17 cellular contexts compared by ENCODE assay signal in genomic region chr5:134142806-134143205, GRCh38. TPM values are rescaled to one million over a fixed set of nuclear protein-coding genes. Genes with fewer than 3 reads are reported as not detected.
DNase-seq lines count a peak whose midpoint lies in the region; ATAC-seq and TF ChIP-seq lines count a peak whose summit lies in the region.
"Had no signal": no experiment of that assay in that cellular context is flagged by ENCODE, and none has a peak within 500 bp of the region (broad histone marks: within the 10 kb centered on the region; RNA-seq: fewer than 3 reads in every experiment).

No MANE protein-coding gene starts in this region.

- H3K27ac Mint-ChIP-seq in activated T-cell treated with anti-CD3 and anti-CD28 coated beads, Interleukin-2, amount 50 U/mL, for 72 hours: peak overlapping the region; percentile 12
- H3K27ac Mint-ChIP-seq in endodermal cell: no peak overlapping the region

- no peaks in the 10 kb centered on the region for H3K9me3 ChIP-seq in Peyer's patch
- no peaks in the 10 kb centered on the region for H3K9me3 ChIP-seq in endodermal cell (ENCODE audit: control insufficient read depth, low read length)
- no peaks in the 10 kb centered on the region for H3K9me3 ChIP-seq in sigmoid colon
- no peaks in the 10 kb centered on the region for H3K9me3 ChIP-seq in A673 (ENCODE audit: low read depth, low read length, poor library complexity, severe bottlenecking)
- H3K9me3 ChIP-seq: gastroesophageal sphincter, HAP-1 had no signal

- H3K36me3 ChIP-seq in Peyer's patch (peaks cover 0 to 74% (median 0%) of the 10 kb centered on the region in 3 donors), endodermal cell (ENCODE audit: control insufficient read depth, insufficient read depth, low read length) (peaks cover 82% of the 10 kb centered on the region), sigmoid colon (peaks cover 6 to 69% (median 21%) of the 10 kb centered on the region in 4 donors), A673 (ENCODE audit: insufficient read depth, low read length, poor library complexity, severe bottlenecking) (peaks cover 32% of the 10 kb centered on the region)

- no peak overlapping the region for H3K4me3 Mint-ChIP-seq in activated T-cell treated with anti-CD3 and anti-CD28 coated beads, Interleukin-2, amount 50 U/mL, for 72 hours
- no peak overlapping the region for H3K4me3 Mint-ChIP-seq in endodermal cell
- H3K4me3 Mint-ChIP-seq: central memory CD8-positive, alpha-beta T cell; memory B cell had no signal

- H3K27ac ChIP-seq in Peyer's patch: no peak overlapping the region
- H3K27ac ChIP-seq in endodermal cell (ENCODE audit: low read depth, low read length): no peak overlapping the region
- H3K27ac ChIP-seq in sigmoid colon: no peak overlapping the region
- H3K27ac ChIP-seq in A673 (ENCODE audit: low read depth, low read length, poor library complexity, severe bottlenecking): no peak overlapping the region
- H3K27ac ChIP-seq: gastroesophageal sphincter had no signal

- POLR2A ChIA-PET in A673 (lab: Charles Lee; ENCODE audit: low non-redundant PET): no interaction called here

- H3K27me3 Mint-ChIP-seq in activated T-cell treated with anti-CD3 and anti-CD28 coated beads, Interleukin-2, amount 50 U/mL, for 72 hours (ENCODE audit: low read depth): no peaks in the 10 kb centered on the region
- H3K27me3 Mint-ChIP-seq in endodermal cell (ENCODE audit: insufficient read depth): no peaks in the 10 kb centered on the region
- H3K27me3 Mint-ChIP-seq: central memory CD8-positive, alpha-beta T cell; memory B cell had no signal

- H3K27me3 ChIP-seq in Peyer's patch (no peaks in the 10 kb centered on the region), endodermal cell (ENCODE audit: control insufficient read depth, insufficient read depth, low read length, poor library complexity, severe bottlenecking) (no peaks in the 10 kb centered on the region), sigmoid colon (no peaks in the 10 kb centered on the region), A673 (replicated peaks; ENCODE audit: insufficient read depth, low read depth, low read length, poor library complexity) (no peaks in the 10 kb centered on the region)
- H3K27me3 ChIP-seq: gastroesophageal sphincter had no signal

- peak in 1 of 2 donors; percentile 2 for DNase-seq in activated T-cell treated with anti-CD3 and anti-CD28 coated beads, Interleukin-2, amount 50 U/mL, for 72 hours
- DNase-seq in activated T-cell treated with anti-CD3 and anti-CD28 coated beads for 4 hours: no peak
- peak in 2 of 3 donors; percentile 15 to 44 for DNase-seq in Peyer's patch
- DNase-seq in endodermal cell: peak; percentile 41
- peak; percentile 46 for DNase-seq in sigmoid colon
- no peak for DNase-seq in A673 (ENCODE audit: low spot score)
- DNase-seq in SHP77 treated with DMSO at 0.1 percent for 48 hours (lab: John Stamatoyannopoulos, UW): no peak
- no peak for DNase-seq in cerebellar cortex (ENCODE audit: low spot score)
- DNase-seq: NCI-H187; NCI-H526 treated with DMSO at 0.1 percent for 48 hours; PC-3; stimulated activated CD4-positive, alpha-beta T cell treated with anti-CD3 and anti-CD28 coated beads, Interleukin-4, amount 100 ng/mL, for 1 hour; stimulated activated CD8-positive, alpha-beta memory T cell treated with anti-CD3 and anti-CD28 coated beads, Interleukin-4, amount 100 ng/mL, for 48 hours had no signal

- peaks cover 73% of the 10 kb centered on the region for H3K4me1 Mint-ChIP-seq in activated T-cell treated with anti-CD3 and anti-CD28 coated beads, Interleukin-2, amount 50 U/mL, for 72 hours (ENCODE audit: low read depth)
- no peaks in the 10 kb centered on the region for H3K4me1 Mint-ChIP-seq in endodermal cell

- no peak overlapping the region for H3K9ac ChIP-seq in endodermal cell (ENCODE audit: extremely low read depth, low read length, poor library complexity, severe bottlenecking)

- ATAC-seq in activated T-cell treated with anti-CD3 and anti-CD28 coated beads, Interleukin-2, amount 50 U/mL, for 72 hours (replicated peaks in 1 of 2): no peak
- ATAC-seq: gastroesophageal sphincter, PC-3 had no signal

- H3K36me3 Mint-ChIP-seq in activated T-cell treated with anti-CD3 and anti-CD28 coated beads, Interleukin-2, amount 50 U/mL, for 72 hours (ENCODE audit: insufficient read depth in 2 of 2): peaks cover 13 to 37% of the 10 kb centered on the region in 2 donors
- H3K36me3 Mint-ChIP-seq in endodermal cell (ENCODE audit: low read depth): peaks cover 52% of the 10 kb centered on the region

- H3K4me1 ChIP-seq in Peyer's patch (peaks cover 0 to 13% (median 3%) of the 10 kb centered on the region in 4 donors), endodermal cell (ENCODE audit: control insufficient read depth, insufficient read depth, low read length) (no peaks in the 10 kb centered on the region), sigmoid colon (peaks cover 0 to 15% (median 7%) of the 10 kb centered on the region in 4 donors), A673 (ENCODE audit: insufficient read depth, low read length, poor library complexity, severe bottlenecking) (peaks cover 3% of the 10 kb centered on the region)
- H3K4me1 ChIP-seq: HAP-1 had no signal

- BruUV-seq in A673 (replicated peaks; lab: Mats Ljungman, UMichigan): no TSS peak

- TF ChIP-seq POLR2A in Peyer's patch (IDR thresholded peaks at IDR 0.05): no peak
- TF ChIP-seq POLR2A in sigmoid colon (IDR thresholded peaks at IDR 0.05): no peak

- no peak for TF ChIP-seq EP300 in sigmoid colon (IDR thresholded peaks at IDR 0.05)

- intact Hi-C loops in sigmoid colon (cut with DNase I): no loop called here
- intact Hi-C loops in A673 (cut with micrococcal nuclease; ENCODE audit: unreplicated experiment): no loop called here

- 89 to 97% methylated on average over 3 to 12 of the region's 12 CpGs for WGBS in endodermal cell (ENCODE audit: insufficient coverage in 1 of 2, insufficient read length in 1 of 2), 2 experiments
- 93 to 94% methylated on average over 12 of the region's 12 CpGs for WGBS in sigmoid colon, 2 donors

- no peaks in the 10 kb centered on the region for H3K9me3 Mint-ChIP-seq in activated T-cell treated with anti-CD3 and anti-CD28 coated beads, Interleukin-2, amount 50 U/mL, for 72 hours
- H3K9me3 Mint-ChIP-seq in endodermal cell: no peaks in the 10 kb centered on the region
- H3K9me3 Mint-ChIP-seq: central memory CD8-positive, alpha-beta T cell; memory B cell had no signal

- TF ChIP-seq CTCF in Peyer's patch (IDR thresholded peaks at IDR 0.05) (no peak), endodermal cell (conservative IDR thresholded peaks at IDR 0.05) (no peak), sigmoid colon (IDR thresholded peaks at IDR 0.05) (no peak), A673 (conservative IDR thresholded peaks at IDR 0.05; ENCODE audit: low read depth, low read length) (no peak)

- H3K4me3 ChIP-seq in Peyer's patch (no peak overlapping the region), endodermal cell (ENCODE audit: low read length) (no peak overlapping the region), sigmoid colon (no peak overlapping the region), A673 (ENCODE audit: low read depth, low read length, poor library complexity, severe bottlenecking) (no peak overlapping the region)
- H3K4me3 ChIP-seq: gastroesophageal sphincter, HAP-1 had no signal

- CTCF ChIA-PET in A673 (lab: Charles Lee): interaction anchor here (5.3 kb wide), 1 partner anchor 103 kb away, joined by 87 read pairs; no protein-coding TSS in a partner anchor

RNA-seq across cellular contexts. Expression of gene TCF7, which starts 28.3 kb away (rescaled TPM):
- total RNA-seq in activated T-cell treated with anti-CD3 and anti-CD28 coated beads, Interleukin-2, amount 50 U/mL, for 72 hours: 100 to 1,000 TPM; 142 to 265 TPM
- total RNA-seq in Peyer's patch (10 to 100 TPM; 11.8 to 32.2 (median 22.0) TPM), endodermal cell (10 to 100 TPM; 14.9 to 19.4 TPM), sigmoid colon (1 to 10 TPM in 1 of 4 donors, under 1 TPM in 3; 0.36 to 1.5 (median 0.62) TPM), A673 (2021) (2.4 and 3.3 TPM in 2 replicates)
- 9.0 TPM for polyA plus RNA-seq in endodermal cell (2013, experiment 1 of 2)
- polyA plus RNA-seq in endodermal cell (2013, experiment 2 of 2): 8.9 TPM
- 10 to 100 TPM in 1 of 3 donors, 1 to 10 TPM in 2; 1.8 to 38.4 (median 3.7) TPM for polyA plus RNA-seq in sigmoid colon

RNA-seq across cellular contexts. Expression of gene SKP1, which starts 33.9 kb away (rescaled TPM):
- 100 to 1,000 TPM; 201 to 238 TPM for total RNA-seq in activated T-cell treated with anti-CD3 and anti-CD28 coated beads, Interleukin-2, amount 50 U/mL, for 72 hours
- 100 to 1,000 TPM in 3 of 4 donors, 10 to 100 TPM in 1; 89.4 to 155 (median 129) TPM for total RNA-seq in Peyer's patch
- total RNA-seq in endodermal cell: 100 to 1,000 TPM; 357 to 427 TPM
- 626 TPM for polyA plus RNA-seq in endodermal cell (2013, experiment 1 of 2)
- polyA plus RNA-seq in endodermal cell (2013, experiment 2 of 2): 605 TPM
- 100 to 1,000 TPM; 193 to 320 (median 271) TPM for total RNA-seq in sigmoid colon
- 100 to 1,000 TPM; 445 to 938 (median 717) TPM for polyA plus RNA-seq in sigmoid colon
- total RNA-seq in A673 (2021): 409 and 465 TPM in 2 replicates

Comparison
In these comparisons a context has a peak if more than half of its experiments do, and no peak if none do; other contexts are left out.
1. DNase-seq: peak in Peyer's patch (2 of 3), endodermal cell (single experiment) and sigmoid colon (single experiment); none in activated T-cell treated with anti-CD3 and anti-CD28 coated beads for 4 hours (single experiment), A673 (single experiment), SHP77 treated with DMSO at 0.1 percent for 48 hours (single experiment) and cerebellar cortex (single experiment).
2. RNA of gene TCF7, which starts 28.3 kb away (total RNA-seq): 142 to 265 TPM in activated T-cell treated with anti-CD3 and anti-CD28 coated beads, Interleukin-2, amount 50 U/mL, for 72 hours; 11.8 to 32.2 TPM in Peyer's patch, 14.9 to 19.4 TPM in endodermal cell, 2.4 to 3.3 TPM in A673 and 0.36 to 1.5 TPM in sigmoid colon; every median in the first group is over 4 times any median in the second.